8 cellular contexts compared by ENCODE assay signal in genomic region chr12:100199023-100199346, GRCh38. TPM values are rescaled to one million over a fixed set of nuclear protein-coding genes. Genes with fewer than 3 reads are reported as not detected.
A peak's percentile ranks its signal among the peaks of the same experiment; 100 is the strongest.
DNase-seq lines count a peak whose midpoint lies in the region; ATAC-seq and TF ChIP-seq lines count a peak whose summit lies in the region.

No MANE protein-coding gene starts in this region.

- H3K4me3 ChIP-seq in NT2/D1 (ENCODE audit: insufficient read length, low read depth): peak overlapping the region; percentile 89
- H3K4me3 ChIP-seq in esophagus muscularis mucosa: peak overlapping the region; percentile 80 to 91 (median 86)
- H3K4me3 ChIP-seq in skeletal muscle cell (ENCODE audit: low read depth, low read length): peak overlapping the region; percentile 77

- no peaks in the 10 kb centered on the region for H3K36me3 ChIP-seq in NT2/D1 (ENCODE audit: insufficient read depth, insufficient read length, low read length)
- H3K36me3 ChIP-seq in esophagus muscularis mucosa: peaks cover 0 to 17% (median 3%) of the 10 kb centered on the region in 4 donors

- 61% methylated on average over 6 of the region's 6 CpGs for WGBS in esophagus muscularis mucosa

- H3K9me3 ChIP-seq in NT2/D1 (ENCODE audit: insufficient read depth, low read length) (no peaks in the 10 kb centered on the region), esophagus muscularis mucosa (no peaks in the 10 kb centered on the region)

- peak overlapping the region; percentile 87 for H3K9ac ChIP-seq in NT2/D1 (ENCODE audit: insufficient read length, low read depth)

- TF ChIP-seq EP300 in esophagus muscularis mucosa (IDR thresholded peaks at IDR 0.05): no peak

- no peak for TF ChIP-seq CTCF in esophagus muscularis mucosa (IDR thresholded peaks at IDR 0.05)

- ATAC-seq in GM19455 (IDR thresholded peaks at IDR 0.05; ENCODE audit: unreplicated experiment): peak; percentile 3
- ATAC-seq in GM19035 (IDR thresholded peaks at IDR 0.05; ENCODE audit: unreplicated experiment): no peak

- DNase-seq in NT2/D1 (ENCODE audit: low read depth, low spot score) (no peak), esophagus muscularis mucosa (ENCODE audit: extremely low spot score) (no peak), skeletal muscle cell (ENCODE audit: low read depth) (no peak), pons (ENCODE audit: low spot score) (no peak), OCI-M2 (lab: John Stamatoyannopoulos, UW; ENCODE audit: unreplicated experiment) (no peak), SKM-1 treated with dmso at 0.1 percent for 144 hours (lab: John Stamatoyannopoulos, UW; ENCODE audit: unreplicated experiment) (no peak)

- intact Hi-C loops in esophagus muscularis mucosa (cut with DNase I): loop anchor here (5.0 kb wide), 1 partner anchor 52 kb away; no protein-coding TSS in a partner anchor

- H3K27me3 ChIP-seq in NT2/D1 (ENCODE audit: insufficient read depth, insufficient read length): peaks cover 18% of the 10 kb centered on the region
- no peaks in the 10 kb centered on the region for H3K27me3 ChIP-seq in esophagus muscularis mucosa

- no peaks in the 10 kb centered on the region for H3K4me1 ChIP-seq in NT2/D1 (ENCODE audit: insufficient read depth, insufficient read length)
- H3K4me1 ChIP-seq in esophagus muscularis mucosa: peaks cover 21 to 45% (median 31%) of the 10 kb centered on the region in 4 donors

- peak overlapping the region; percentile 82 to 93 (median 90) for H3K27ac ChIP-seq in esophagus muscularis mucosa (replicated peaks in 1 of 4)

- TF ChIP-seq POLR2A in esophagus muscularis mucosa (IDR thresholded peaks at IDR 0.05; ENCODE audit: low read depth): no peak

RNA-seq across cellular contexts. Expression of gene ACTR6, which starts 1.6 kb away (rescaled TPM):
- total RNA-seq in esophagus muscularis mucosa: 10 to 100 TPM in 3 of 4 donors, 1 to 10 TPM in 1; 9.6 to 14.2 (median 13.3) TPM

RNA-seq across cellular contexts. Expression of gene BLTP3B, which starts 56.3 kb away (rescaled TPM):
- 10 to 100 TPM; 37.7 to 49.1 (median 43.2) TPM for total RNA-seq in esophagus muscularis mucosa
